17 cellular contexts compared by ENCODE assay signal in the genomic region with DNA sequence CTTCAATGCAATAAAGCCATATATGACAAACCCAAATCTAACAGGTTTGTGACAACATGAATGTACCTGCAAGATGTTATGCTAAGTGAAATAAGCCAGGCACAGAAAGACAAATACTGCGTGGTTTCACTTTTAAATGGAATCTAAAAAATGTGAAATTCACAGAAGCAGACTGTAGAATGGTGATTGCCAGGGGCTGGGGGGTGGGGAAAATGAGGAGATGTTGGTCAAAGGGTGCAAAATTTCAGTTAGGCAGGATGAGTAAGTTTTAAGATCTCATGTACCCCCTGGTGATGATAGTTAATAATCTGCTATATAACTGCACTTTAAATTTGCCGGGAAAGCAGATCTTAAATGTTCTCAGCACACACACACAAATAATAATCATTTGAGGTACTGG.
"Had no signal": no experiment of that assay in that cellular context is flagged by ENCODE, and none has a peak within 500 bp of the region (broad histone marks: within the 10 kb centered on the region; RNA-seq: fewer than 3 reads in every experiment).

No MANE protein-coding gene starts in this region.

- H3K27me3 ChIP-seq: brain microvascular endothelial cell, heart left ventricle, pancreas had no signal

- ATAC-seq: heart left ventricle; left lobe of liver; pancreas; stimulated activated effector memory CD8-positive, alpha-beta T cell treated with anti-CD3 and anti-CD28 coated beads, Interleukin-12 subunit alpha, Interleukin-12 subunit beta, amount 100 ng/mL, for 72 hours; T-helper 17 cell had no signal

- H3K27ac ChIP-seq: brain microvascular endothelial cell, heart left ventricle, pancreas, WERI-Rb-1 had no signal

- H3K4me1 ChIP-seq: heart left ventricle, pancreas had no signal

- FAIRE-seq: endothelial cell of umbilical vein, islet of Langerhans, pancreas had no signal

- H3K4me3 ChIP-seq: heart left ventricle, pancreas had no signal

- H3K9me3 ChIP-seq: pancreas had no signal

- DNase-seq: activated CD4-positive, alpha-beta T cell treated with anti-CD3 and anti-CD28 coated beads, Interleukin-2, amount 50 U/mL, for 48 hours; activated effector memory CD4-positive, alpha-beta T cell treated with Interleukin-2 at 50 U/mL for 16 hours; activated naive CD4-positive, alpha-beta T cell treated with anti-CD3 and anti-CD28 coated beads, Interleukin-2, amount 50 U/mL, for 16 hours; amniotic stem cell; brain microvascular endothelial cell; effector CD8-positive, alpha-beta T cell; foreskin melanocyte; heart left ventricle; naive B cell; pancreas; stimulated activated CD4-positive, alpha-beta T cell treated with anti-CD3 and anti-CD28 coated beads, Interleukin-1b, Interleukin-23, amount 100 ng/mL, for 48 hours; T-helper 17 cell; WERI-Rb-1 had no signal

- H3K36me3 ChIP-seq: brain microvascular endothelial cell, heart left ventricle, pancreas, WERI-Rb-1 had no signal
